Comparison of ENCODE assay signal across 9 cellular contexts in genomic region chr1:168466703-168467081, GRCh38.
A peak's percentile ranks its signal among the peaks of the same experiment; 100 is the strongest.
DNase-seq lines count a peak whose midpoint lies in the region; ATAC-seq and TF ChIP-seq lines count a peak whose summit lies in the region.
"Had no signal": no experiment of that assay in that cellular context is flagged by ENCODE, and none has a peak within 500 bp of the region (broad histone marks: within the 10 kb centered on the region; RNA-seq: fewer than 3 reads in every experiment).

No MANE protein-coding gene starts in this region.

- POLR2A ChIA-PET in CD8-positive, alpha-beta T cell (lab: Charles Lee) = interaction anchor here (1.1 to 1.6 kb wide), 3 partner anchors 11 to 20 kb away, joined by 3 to 5 read pairs (median 4); no protein-coding TSS in a partner anchor
- POLR2A ChIA-PET in IMR-90 (lab: Charles Lee; ENCODE audit: unreplicated experiment) = no interaction called here

- H3K27ac Mint-ChIP-seq in CD8-positive, alpha-beta T cell = peak overlapping the region; percentile 90

- no peak overlapping the region for H3K4me2 ChIP-seq in IMR-90 (ENCODE audit: low read depth, low read length)

- no peak overlapping the region for H3K56ac ChIP-seq in IMR-90 (ENCODE audit: extremely low read depth, insufficient read depth, low read length)

- H3K14ac ChIP-seq in IMR-90 (replicated peaks; ENCODE audit: low read depth, low read length) = no peak overlapping the region

- H3K79me1 ChIP-seq in IMR-90 (ENCODE audit: low read depth in 1 of 2, low read length in 2 of 2) = no peaks in the 10 kb centered on the region

- H2AFZ ChIP-seq in IMR-90 (replicated peaks; ENCODE audit: low read length, poor library complexity) = no peak overlapping the region

- dilution Hi-C loops in IMR-90 (cut with HindIII; ENCODE audit: low sequenced_read_pairs, unreplicated experiment) = no loop called here

- H3K9me1 ChIP-seq in IMR-90 (ENCODE audit: insufficient read depth, low read length) = no peaks in the 10 kb centered on the region

- WGBS in IMR-90 (ENCODE audit: extremely low coverage in 2 of 2, insufficient read length in 1 of 2), 2 experiments = no CpG with 5 or more reads among the region's 1 CpG
- WGBS in heart left ventricle, 4 donors = 79 to 96% (median 90%) methylated on average over 1 of the region's 1 CpG

- intact Hi-C loops in CD8-positive, alpha-beta T cell (cut with DNase I, micrococcal nuclease) = no loop called here
- intact Hi-C loops in IMR-90 (cut with micrococcal nuclease) = loop anchor here (5.0 kb wide), 1 partner anchor 759 kb away; no protein-coding TSS in a partner anchor
- intact Hi-C loops in heart left ventricle (cut with DNase I) = no loop called here

- no peaks in the 10 kb centered on the region for H3K36me3 ChIP-seq in CD8-positive, alpha-beta T cell (ENCODE audit: insufficient read depth, low read length)
- H3K36me3 ChIP-seq in IMR-90 (ENCODE audit: control insufficient read depth, insufficient read depth, low read length) (no peaks in the 10 kb centered on the region), BE2C (no peaks in the 10 kb centered on the region), heart left ventricle (no peaks in the 10 kb centered on the region)

- CTCF ChIA-PET in CD8-positive, alpha-beta T cell (lab: Charles Lee) = interaction anchor here (0.7 to 1.0 kb wide), 2 partner anchors 69 to 476 kb away, joined by 3 read pairs; no protein-coding TSS in a partner anchor
- CTCF ChIA-PET in IMR-90 (lab: Yijun Ruan, JAX) = interaction anchor here (0.7 kb wide), 1 partner anchor 29 kb away, joined by 4 read pairs; no protein-coding TSS in a partner anchor

- no peak overlapping the region for H3K4me3 ChIP-seq in CD8-positive, alpha-beta T cell (ENCODE audit: low read depth, low read length)
- H3K4me3 ChIP-seq in IMR-90 (ENCODE audit: insufficient read depth, low read depth, low read length) (no peak overlapping the region), BE2C (ENCODE audit: low read depth, low read length) (no peak overlapping the region), heart left ventricle (no peak overlapping the region)
- H3K4me3 ChIP-seq: SK-N-MC had no signal

- H4K91ac ChIP-seq in IMR-90 (ENCODE audit: insufficient read depth, low read depth, low read length) = no peak overlapping the region

- H2BK20ac ChIP-seq in IMR-90 (ENCODE audit: low read depth, low read length) = no peak overlapping the region

- peak overlapping the region; percentile 5 for H3K27ac ChIP-seq in CD8-positive, alpha-beta T cell (ENCODE audit: low read depth, low read length)
- H3K27ac ChIP-seq in IMR-90 (ENCODE audit: insufficient read depth, low read length) (no peak overlapping the region), heart left ventricle (peak overlapping the region in 5 of 12 donors; percentile 20 to 79 (median 30))
- H3K27ac ChIP-seq: SK-N-MC had no signal

- DNase-seq in CD8-positive, alpha-beta T cell = no peak
- DNase-seq in IMR-90 = no peak
- no peak for DNase-seq in left lobe of liver (ENCODE audit: low spot score)
- no peak for DNase-seq in BE2C
- DNase-seq in activated gamma-delta T cell (lab: John Stamatoyannopoulos, UW) = no peak
- DNase-seq in activated CD4-positive, CD25-positive, alpha-beta regulatory T cell (lab: John Stamatoyannopoulos, UW) = no peak
- DNase-seq in heart left ventricle = no peak

- H4K5ac ChIP-seq in IMR-90 (ENCODE audit: low read depth, low read length) = peak overlapping the region; percentile 23; the same call in 1 of the 2 replicates

- H3K18ac ChIP-seq in IMR-90 (ENCODE audit: low read depth, low read length) = no peak overlapping the region; the same call in 1 of the 2 replicates

- in situ Hi-C loops in IMR-90 (cut with MboI; ENCODE audit: low sequenced_read_pairs) = no loop called here

- H3K4ac ChIP-seq in IMR-90 (ENCODE audit: low read depth, low read length) = no peak overlapping the region

- H3K4me1 ChIP-seq in CD8-positive, alpha-beta T cell (ENCODE audit: insufficient read depth, low read length) = peaks cover 55% of the 10 kb centered on the region
- H3K4me1 ChIP-seq in IMR-90 (ENCODE audit: control insufficient read depth, insufficient read depth, low read length) = peaks cover 2% of the 10 kb centered on the region
- peaks cover 33% of the 10 kb centered on the region for H3K4me1 ChIP-seq in BE2C
- peaks cover 0 to 60% (median 26%) of the 10 kb centered on the region in 12 donors for H3K4me1 ChIP-seq in heart left ventricle

- H3K27me3 ChIP-seq in CD8-positive, alpha-beta T cell (ENCODE audit: insufficient read depth, low read length) = no peaks in the 10 kb centered on the region
- H3K27me3 ChIP-seq in IMR-90 (ENCODE audit: control insufficient read depth, insufficient read depth, low read length) (no peaks in the 10 kb centered on the region), BE2C (no peaks in the 10 kb centered on the region), heart left ventricle (no peaks in the 10 kb centered on the region)

- no peaks in the 10 kb centered on the region for H3K27me3 Mint-ChIP-seq in CD8-positive, alpha-beta T cell (ENCODE audit: low read depth)

- H3K4me1 Mint-ChIP-seq in CD8-positive, alpha-beta T cell (ENCODE audit: low read depth) = peaks cover 64% of the 10 kb centered on the region

- H2BK5ac ChIP-seq in IMR-90 (ENCODE audit: low read depth, low read length, poor library complexity, severe bottlenecking) = no peak overlapping the region

- H4K8ac ChIP-seq in IMR-90 (ENCODE audit: low read depth in 2 of 2, low read length in 2 of 2) = peak overlapping the region in 1 of 2 experiments; percentile 27; a peak in 1 of 4 replicates

- TF ChIP-seq CTCF in CD8-positive, alpha-beta T cell (IDR thresholded peaks at IDR 0.05) = no peak
- TF ChIP-seq CTCF in IMR-90 (conservative IDR thresholded peaks at IDR 0.05; ENCODE audit: low read depth, low read length) = no peak
- TF ChIP-seq CTCF in BE2C (IDR thresholded peaks at IDR 0.05; ENCODE audit: low read depth, low read length) = no peak
- TF ChIP-seq CTCF in heart left ventricle (IDR thresholded peaks at IDR 0.05) = no peak

- H2AK9ac ChIP-seq in IMR-90 (replicated peaks; ENCODE audit: low read depth, low read length, poor library complexity) = no peak overlapping the region

- no peak overlapping the region for H2AK5ac ChIP-seq in IMR-90 (ENCODE audit: low read depth, low read length)

- no peak overlapping the region for H2BK15ac ChIP-seq in IMR-90 (ENCODE audit: low read depth, low read length)

- peak overlapping the region; percentile 38 for H3K4me3 Mint-ChIP-seq in CD8-positive, alpha-beta T cell

- TF ChIP-seq POLR2A in IMR-90 (IDR thresholded peaks at IDR 0.05; ENCODE audit: low read depth, low read length) (no peak), heart left ventricle (IDR thresholded peaks at IDR 0.05) (no peak)

- TF ChIP-seq RAD21 in IMR-90 (IDR thresholded peaks at IDR 0.05; ENCODE audit: low read length) = no peak

- H3K23ac ChIP-seq in IMR-90 (ENCODE audit: low read depth, low read length) = no peak overlapping the region

- H3K36me3 Mint-ChIP-seq in CD8-positive, alpha-beta T cell = peaks cover 4% of the 10 kb centered on the region

- no peak overlapping the region for H3K9ac ChIP-seq in IMR-90 (ENCODE audit: low read depth, low read length)

- BruUV-seq in IMR-90 (replicated peaks; lab: Mats Ljungman, UMichigan) = no TSS peak

- H3K9me3 Mint-ChIP-seq in CD8-positive, alpha-beta T cell = peaks cover 5% of the 10 kb centered on the region

- no peaks in the 10 kb centered on the region for H4K20me1 ChIP-seq in IMR-90 (ENCODE audit: insufficient read depth, low read length)

- no peaks in the 10 kb centered on the region for H3K9me3 ChIP-seq in CD8-positive, alpha-beta T cell (ENCODE audit: low read length)
- H3K9me3 ChIP-seq in IMR-90 (ENCODE audit: control insufficient read depth, insufficient read depth, low read length) = no peaks in the 10 kb centered on the region
- H3K9me3 ChIP-seq in BE2C = no peaks in the 10 kb centered on the region
- peaks cover 0 to 2% (median 0%) of the 10 kb centered on the region in 12 donors for H3K9me3 ChIP-seq in heart left ventricle

- no peak overlapping the region for H2BK120ac ChIP-seq in IMR-90 (ENCODE audit: low read depth, low read length)

- no peak for ATAC-seq in CD8-positive, alpha-beta T cell
- ATAC-seq in GM19438 (IDR thresholded peaks at IDR 0.05; ENCODE audit: low read depth, unreplicated experiment) (peak; percentile 66), IMR-90 (ENCODE audit: low read depth) (no peak), left lobe of liver (peak; percentile 36), heart left ventricle (no peak)

TF ChIP-seq in IMR-90, 13 proteins besides CTCF, POLR2A, EP300 and RAD21 (continues in another document):
- TF ChIP-seq MAFK (IDR thresholded peaks at IDR 0.05; ENCODE audit: low read depth, low read length) (no peak), ELK1 (IDR thresholded peaks at IDR 0.05; ENCODE audit: borderline replicate concordance, low read depth, low read length) (no peak), RFX5 (IDR thresholded peaks at IDR 0.05; ENCODE audit: low read depth, low read length) (no peak), CEBPB (IDR thresholded peaks at IDR 0.05; ENCODE audit: low read depth, low read length) (no peak), MAZ (IDR thresholded peaks at IDR 0.05; ENCODE audit: borderline replicate concordance, low read depth, low read length) (no peak), MXI1 (IDR thresholded peaks at IDR 0.05; ENCODE audit: borderline replicate concordance, low read depth, low read length) (no peak), USF2 (IDR thresholded peaks at IDR 0.05; ENCODE audit: low read depth, low read length) (no peak), CHD1 (IDR thresholded peaks at IDR 0.05; ENCODE audit: low read depth, low read length) (no peak), RCOR1 (IDR thresholded peaks at IDR 0.05; ENCODE audit: insufficient replicate concordance, low read length) (no peak), NFE2L2 (IDR thresholded peaks at IDR 0.05; ENCODE audit: low read depth, low read length) (no peak), SMC3 (IDR thresholded peaks at IDR 0.05; ENCODE audit: low read depth, low read length) (no peak), BHLHE40 (IDR thresholded peaks at IDR 0.05; ENCODE audit: low read depth, low read length) (no peak)

Comparison
In these comparisons a context has a peak if more than half of its experiments do, and no peak if none do; other contexts are left out.
1. ATAC-seq: peak in GM19438 (single experiment) and left lobe of liver (single experiment); none in CD8-positive, alpha-beta T cell (single experiment), IMR-90 (single experiment) and heart left ventricle (0 of 4).